Comparison of ENCODE assay signal across 1 cellular context in the genomic region with DNA sequence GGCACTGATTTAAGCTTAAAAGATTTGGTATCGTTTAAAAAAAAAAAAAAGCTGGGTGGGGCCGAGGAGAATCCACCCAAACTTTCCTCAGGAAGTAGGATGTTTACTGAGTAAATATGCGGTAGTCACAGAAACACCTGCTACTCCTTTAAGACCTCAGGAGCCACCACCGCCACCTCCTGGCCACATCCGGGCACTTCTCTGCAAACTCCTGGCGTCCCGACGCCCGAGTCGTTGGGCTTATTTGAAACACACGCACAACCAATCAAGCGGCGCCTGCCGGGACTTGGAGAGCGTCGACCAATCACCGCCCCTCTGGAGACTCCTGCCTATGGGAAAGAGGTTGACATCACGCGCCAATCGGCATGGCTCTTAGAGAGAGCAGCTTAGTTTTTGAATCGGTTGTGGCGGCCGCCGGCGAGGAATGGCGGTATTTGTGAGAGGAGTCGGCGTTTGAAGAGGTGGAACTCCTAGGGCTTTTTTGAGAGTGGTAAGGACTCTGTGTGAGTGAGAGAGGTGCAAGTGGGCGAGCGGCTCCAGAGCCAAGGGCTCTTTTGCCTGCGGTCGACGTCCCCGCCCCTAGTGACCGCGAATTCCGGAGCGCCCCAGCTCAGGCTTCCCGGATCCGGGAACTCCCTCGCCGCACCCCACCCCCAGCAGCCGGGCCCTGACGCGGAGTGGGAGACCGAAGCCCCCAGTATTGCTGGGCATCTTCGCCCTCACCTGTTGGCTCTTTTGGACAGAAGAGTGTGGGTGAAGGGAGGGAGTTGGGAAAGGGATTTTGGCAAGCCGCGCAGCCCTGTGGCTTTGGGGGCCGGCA.
TF ChIP-seq lines count a peak whose summit lies in the region.

A gene with protein sequence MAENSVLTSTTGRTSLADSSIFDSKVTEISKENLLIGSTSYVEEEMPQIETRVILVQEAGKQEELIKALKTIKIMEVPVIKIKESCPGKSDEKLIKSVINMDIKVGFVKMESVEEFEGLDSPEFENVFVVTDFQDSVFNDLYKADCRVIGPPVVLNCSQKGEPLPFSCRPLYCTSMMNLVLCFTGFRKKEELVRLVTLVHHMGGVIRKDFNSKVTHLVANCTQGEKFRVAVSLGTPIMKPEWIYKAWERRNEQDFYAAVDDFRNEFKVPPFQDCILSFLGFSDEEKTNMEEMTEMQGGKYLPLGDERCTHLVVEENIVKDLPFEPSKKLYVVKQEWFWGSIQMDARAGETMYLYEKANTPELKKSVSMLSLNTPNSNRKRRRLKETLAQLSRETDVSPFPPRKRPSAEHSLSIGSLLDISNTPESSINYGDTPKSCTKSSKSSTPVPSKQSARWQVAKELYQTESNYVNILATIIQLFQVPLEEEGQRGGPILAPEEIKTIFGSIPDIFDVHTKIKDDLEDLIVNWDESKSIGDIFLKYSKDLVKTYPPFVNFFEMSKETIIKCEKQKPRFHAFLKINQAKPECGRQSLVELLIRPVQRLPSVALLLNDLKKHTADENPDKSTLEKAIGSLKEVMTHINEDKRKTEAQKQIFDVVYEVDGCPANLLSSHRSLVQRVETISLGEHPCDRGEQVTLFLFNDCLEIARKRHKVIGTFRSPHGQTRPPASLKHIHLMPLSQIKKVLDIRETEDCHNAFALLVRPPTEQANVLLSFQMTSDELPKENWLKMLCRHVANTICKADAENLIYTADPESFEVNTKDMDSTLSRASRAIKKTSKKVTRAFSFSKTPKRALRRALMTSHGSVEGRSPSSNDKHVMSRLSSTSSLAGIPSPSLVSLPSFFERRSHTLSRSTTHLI (plus strand): TSS at position 359 of the 820 bp plus-strand sequence. CDS start 3,805 bp downstream, outside the sequence.

TF ChIP-seq in K562, 482 proteins besides CTCF, POLR2A, EP300 and RAD21 (continued from another document and continues in another):
- TF ChIP-seq ATF1 (CRISPR knock-in tag; IDR thresholded peaks at IDR 0.05) (no peak), ATF1 (tag; IDR thresholded peaks at IDR 0.05) (peak; percentile 88), POLR2H (tag; IDR thresholded peaks at IDR 0.05; ENCODE audit: low read depth) (peak; percentile 85), RUNX1 (IDR thresholded peaks at IDR 0.05; ENCODE audit: low read depth) (no peak), CHD2 (IDR thresholded peaks at IDR 0.05; ENCODE audit: low read depth, low read length) (peak; percentile 63), SRSF3 (IDR thresholded peaks at IDR 0.05; ENCODE audit: insufficient read depth, low read length) (0 out of 2 replicates have a peak, but pooled peaks have one; percentile 45), CREB1 (IDR thresholded peaks at IDR 0.05) (peak; percentile 62), CREB1 (CRISPR knock-in tag; IDR thresholded peaks at IDR 0.05) (peak; percentile 64; the same call in 1 of the 2 replicates), HMGN3 (IDR thresholded peaks at IDR 0.05; ENCODE audit: borderline replicate concordance, extremely low read depth, insufficient read length, low read depth, low read length) (peak; percentile 17), CC2D1A (IDR thresholded peaks at IDR 0.05) (peak; percentile 99), ATF7 (IDR thresholded peaks at IDR 0.05) (peak; percentile 86), CAMTA2 (CRISPR knock-in tag; conservative IDR thresholded peaks at IDR 0.05) (no peak), BRD9 (IDR thresholded peaks at IDR 0.05; ENCODE audit: low read depth, partially characterized antibody) (peak; percentile 30), CREM (IDR thresholded peaks at IDR 0.05; ENCODE audit: low read depth) (peak; percentile 49; the same call in 1 of the 2 replicates), POLR2B (IDR thresholded peaks at IDR 0.05; ENCODE audit: low read depth, partially characterized antibody) (peak; percentile 84), PHF21A (IDR thresholded peaks at IDR 0.05; ENCODE audit: borderline replicate concordance, low read depth) (peak; percentile 63; the same call in 1 of the 2 replicates), FOXA3 (CRISPR knock-in tag; conservative IDR thresholded peaks at IDR 0.05 in 1 of 2, IDR thresholded peaks at IDR 0.05 in 1 of 2) (peak; percentile 94 to 95), MIER1 (IDR thresholded peaks at IDR 0.05; ENCODE audit: low read depth) (no peak; the same call in 1 of the 2 replicates), ESRRA (IDR thresholded peaks at IDR 0.05; ENCODE audit: borderline replicate concordance, low read depth) (peak; percentile 69; the same call in 1 of the 2 replicates), SMAD1 (IDR thresholded peaks at IDR 0.05; ENCODE audit: low read depth, low read length, partially characterized antibody) (peak; percentile 41), PTBP1 (IDR thresholded peaks at IDR 0.05; ENCODE audit: low read depth, low read length) (0 out of 2 replicates have a peak, but pooled peaks have one; percentile 25), NFYB (IDR thresholded peaks at IDR 0.05; ENCODE audit: extremely low read depth, insufficient read length) (peak; percentile 95), RFX7 (CRISPR knock-in tag; IDR thresholded peaks at IDR 0.05) (no peak), CCNT2 (IDR thresholded peaks at IDR 0.05; ENCODE audit: borderline replicate concordance, extremely low read depth, insufficient read length, low read depth, low read length) (peak; percentile 18), BMI1 (IDR thresholded peaks at IDR 0.05; ENCODE audit: low read length) (0 out of 2 replicates have a peak, but pooled peaks have one; percentile 46), CXXC5 (CRISPR knock-in tag; IDR thresholded peaks at IDR 0.05) (peak; percentile 93), KDM5B (IDR thresholded peaks at IDR 0.05; ENCODE audit: insufficient replicate concordance, low read depth, low read length) (peak; percentile 64), LEF1 (IDR thresholded peaks at IDR 0.05) (0 out of 2 replicates have a peak, but pooled peaks have one; percentile 24), HCFC1 (IDR thresholded peaks at IDR 0.05; ENCODE audit: low read depth, low read length) (peak; percentile 53), THRAP3 (IDR thresholded peaks at IDR 0.05; ENCODE audit: borderline replicate concordance) (no peak), ZNF79 (CRISPR knock-in tag; IDR thresholded peaks at IDR 0.05; ENCODE audit: low read depth) (no peak)
- TF ChIP-seq, protein P1, sequence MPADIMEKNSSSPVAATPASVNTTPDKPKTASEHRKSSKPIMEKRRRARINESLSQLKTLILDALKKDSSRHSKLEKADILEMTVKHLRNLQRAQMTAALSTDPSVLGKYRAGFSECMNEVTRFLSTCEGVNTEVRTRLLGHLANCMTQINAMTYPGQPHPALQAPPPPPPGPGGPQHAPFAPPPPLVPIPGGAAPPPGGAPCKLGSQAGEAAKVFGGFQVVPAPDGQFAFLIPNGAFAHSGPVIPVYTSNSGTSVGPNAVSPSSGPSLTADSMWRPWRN (IDR thresholded peaks at IDR 0.05; ENCODE audit: low read depth), result 0 out of 2 replicates have a peak, but pooled peaks have one; percentile 40
- TF ChIP-seq, protein P2, sequence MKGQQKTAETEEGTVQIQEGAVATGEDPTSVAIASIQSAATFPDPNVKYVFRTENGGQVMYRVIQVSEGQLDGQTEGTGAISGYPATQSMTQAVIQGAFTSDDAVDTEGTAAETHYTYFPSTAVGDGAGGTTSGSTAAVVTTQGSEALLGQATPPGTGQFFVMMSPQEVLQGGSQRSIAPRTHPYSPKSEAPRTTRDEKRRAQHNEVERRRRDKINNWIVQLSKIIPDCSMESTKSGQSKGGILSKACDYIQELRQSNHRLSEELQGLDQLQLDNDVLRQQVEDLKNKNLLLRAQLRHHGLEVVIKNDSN (CRISPR knock-in tag; IDR thresholded peaks at IDR 0.05), result no peak
- TF ChIP-seq, protein P3, sequence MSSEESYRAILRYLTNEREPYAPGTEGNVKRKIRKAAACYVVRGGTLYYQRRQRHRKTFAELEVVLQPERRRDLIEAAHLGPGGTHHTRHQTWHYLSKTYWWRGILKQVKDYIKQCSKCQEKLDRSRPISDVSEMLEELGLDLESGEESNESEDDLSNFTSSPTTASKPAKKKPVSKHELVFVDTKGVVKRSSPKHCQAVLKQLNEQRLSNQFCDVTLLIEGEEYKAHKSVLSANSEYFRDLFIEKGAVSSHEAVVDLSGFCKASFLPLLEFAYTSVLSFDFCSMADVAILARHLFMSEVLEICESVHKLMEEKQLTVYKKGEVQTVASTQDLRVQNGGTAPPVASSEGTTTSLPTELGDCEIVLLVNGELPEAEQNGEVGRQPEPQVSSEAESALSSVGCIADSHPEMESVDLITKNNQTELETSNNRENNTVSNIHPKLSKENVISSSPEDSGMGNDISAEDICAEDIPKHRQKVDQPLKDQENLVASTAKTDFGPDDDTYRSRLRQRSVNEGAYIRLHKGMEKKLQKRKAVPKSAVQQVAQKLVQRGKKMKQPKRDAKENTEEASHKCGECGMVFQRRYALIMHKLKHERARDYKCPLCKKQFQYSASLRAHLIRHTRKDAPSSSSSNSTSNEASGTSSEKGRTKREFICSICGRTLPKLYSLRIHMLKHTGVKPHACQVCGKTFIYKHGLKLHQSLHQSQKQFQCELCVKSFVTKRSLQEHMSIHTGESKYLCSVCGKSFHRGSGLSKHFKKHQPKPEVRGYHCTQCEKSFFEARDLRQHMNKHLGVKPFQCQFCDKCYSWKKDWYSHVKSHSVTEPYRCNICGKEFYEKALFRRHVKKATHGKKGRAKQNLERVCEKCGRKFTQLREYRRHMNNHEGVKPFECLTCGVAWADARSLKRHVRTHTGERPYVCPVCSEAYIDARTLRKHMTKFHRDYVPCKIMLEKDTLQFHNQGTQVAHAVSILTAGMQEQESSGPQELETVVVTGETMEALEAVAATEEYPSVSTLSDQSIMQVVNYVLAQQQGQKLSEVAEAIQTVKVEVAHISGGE (CRISPR knock-in tag; IDR thresholded peaks at IDR 0.05), result 0 out of 6 replicates have a peak, but pooled peaks of 1 of the 3 experiments have one; percentile 47
- TF ChIP-seq, protein P4, sequence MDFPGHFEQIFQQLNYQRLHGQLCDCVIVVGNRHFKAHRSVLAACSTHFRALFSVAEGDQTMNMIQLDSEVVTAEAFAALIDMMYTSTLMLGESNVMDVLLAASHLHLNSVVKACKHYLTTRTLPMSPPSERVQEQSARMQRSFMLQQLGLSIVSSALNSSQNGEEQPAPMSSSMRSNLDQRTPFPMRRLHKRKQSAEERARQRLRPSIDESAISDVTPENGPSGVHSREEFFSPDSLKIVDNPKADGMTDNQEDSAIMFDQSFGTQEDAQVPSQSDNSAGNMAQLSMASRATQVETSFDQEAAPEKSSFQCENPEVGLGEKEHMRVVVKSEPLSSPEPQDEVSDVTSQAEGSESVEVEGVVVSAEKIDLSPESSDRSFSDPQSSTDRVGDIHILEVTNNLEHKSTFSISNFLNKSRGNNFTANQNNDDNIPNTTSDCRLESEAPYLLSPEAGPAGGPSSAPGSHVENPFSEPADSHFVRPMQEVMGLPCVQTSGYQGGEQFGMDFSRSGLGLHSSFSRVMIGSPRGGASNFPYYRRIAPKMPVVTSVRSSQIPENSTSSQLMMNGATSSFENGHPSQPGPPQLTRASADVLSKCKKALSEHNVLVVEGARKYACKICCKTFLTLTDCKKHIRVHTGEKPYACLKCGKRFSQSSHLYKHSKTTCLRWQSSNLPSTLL (IDR thresholded peaks at IDR 0.05), result no peak
- TF ChIP-seq, protein P5, sequence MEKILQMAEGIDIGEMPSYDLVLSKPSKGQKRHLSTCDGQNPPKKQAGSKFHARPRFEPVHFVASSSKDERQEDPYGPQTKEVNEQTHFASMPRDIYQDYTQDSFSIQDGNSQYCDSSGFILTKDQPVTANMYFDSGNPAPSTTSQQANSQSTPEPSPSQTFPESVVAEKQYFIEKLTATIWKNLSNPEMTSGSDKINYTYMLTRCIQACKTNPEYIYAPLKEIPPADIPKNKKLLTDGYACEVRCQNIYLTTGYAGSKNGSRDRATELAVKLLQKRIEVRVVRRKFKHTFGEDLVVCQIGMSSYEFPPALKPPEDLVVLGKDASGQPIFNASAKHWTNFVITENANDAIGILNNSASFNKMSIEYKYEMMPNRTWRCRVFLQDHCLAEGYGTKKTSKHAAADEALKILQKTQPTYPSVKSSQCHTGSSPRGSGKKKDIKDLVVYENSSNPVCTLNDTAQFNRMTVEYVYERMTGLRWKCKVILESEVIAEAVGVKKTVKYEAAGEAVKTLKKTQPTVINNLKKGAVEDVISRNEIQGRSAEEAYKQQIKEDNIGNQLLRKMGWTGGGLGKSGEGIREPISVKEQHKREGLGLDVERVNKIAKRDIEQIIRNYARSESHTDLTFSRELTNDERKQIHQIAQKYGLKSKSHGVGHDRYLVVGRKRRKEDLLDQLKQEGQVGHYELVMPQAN (IDR thresholded peaks at IDR 0.05; ENCODE audit: borderline replicate concordance), result peak; percentile 63
- TF ChIP-seq, protein P6, sequence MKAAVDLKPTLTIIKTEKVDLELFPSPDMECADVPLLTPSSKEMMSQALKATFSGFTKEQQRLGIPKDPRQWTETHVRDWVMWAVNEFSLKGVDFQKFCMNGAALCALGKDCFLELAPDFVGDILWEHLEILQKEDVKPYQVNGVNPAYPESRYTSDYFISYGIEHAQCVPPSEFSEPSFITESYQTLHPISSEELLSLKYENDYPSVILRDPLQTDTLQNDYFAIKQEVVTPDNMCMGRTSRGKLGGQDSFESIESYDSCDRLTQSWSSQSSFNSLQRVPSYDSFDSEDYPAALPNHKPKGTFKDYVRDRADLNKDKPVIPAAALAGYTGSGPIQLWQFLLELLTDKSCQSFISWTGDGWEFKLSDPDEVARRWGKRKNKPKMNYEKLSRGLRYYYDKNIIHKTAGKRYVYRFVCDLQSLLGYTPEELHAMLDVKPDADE (conservative IDR thresholded peaks at IDR 0.05; ENCODE audit: control insufficient read depth, low read depth, low read length), result peak; percentile 55; the same call in 1 of the 2 replicates
- TF ChIP-seq, protein P7, sequence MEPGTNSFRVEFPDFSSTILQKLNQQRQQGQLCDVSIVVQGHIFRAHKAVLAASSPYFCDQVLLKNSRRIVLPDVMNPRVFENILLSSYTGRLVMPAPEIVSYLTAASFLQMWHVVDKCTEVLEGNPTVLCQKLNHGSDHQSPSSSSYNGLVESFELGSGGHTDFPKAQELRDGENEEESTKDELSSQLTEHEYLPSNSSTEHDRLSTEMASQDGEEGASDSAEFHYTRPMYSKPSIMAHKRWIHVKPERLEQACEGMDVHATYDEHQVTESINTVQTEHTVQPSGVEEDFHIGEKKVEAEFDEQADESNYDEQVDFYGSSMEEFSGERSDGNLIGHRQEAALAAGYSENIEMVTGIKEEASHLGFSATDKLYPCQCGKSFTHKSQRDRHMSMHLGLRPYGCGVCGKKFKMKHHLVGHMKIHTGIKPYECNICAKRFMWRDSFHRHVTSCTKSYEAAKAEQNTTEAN (CRISPR knock-in tag; IDR thresholded peaks at IDR 0.05), result no peak
